Comparison of ENCODE assay signal across 1 cellular context in genomic region chr15:85162237-85162636, GRCh38.
TF ChIP-seq lines count a peak whose summit lies in the region.

No MANE protein-coding gene starts in this region.

TF ChIP-seq in K562, 482 proteins besides CTCF, POLR2A, EP300 and RAD21 (continued from another document):
- TF ChIP-seq ZNF280A (IDR thresholded peaks at IDR 0.05; ENCODE audit: low read depth, partially characterized antibody) (no peak), CREB1 (IDR thresholded peaks at IDR 0.05) (no peak), CREB1 (CRISPR knock-in tag; IDR thresholded peaks at IDR 0.05) (no peak), ZNF583 (CRISPR knock-in tag; IDR thresholded peaks at IDR 0.05) (no peak), HOMEZ (CRISPR knock-in tag; IDR thresholded peaks at IDR 0.05) (no peak), ELF4 (CRISPR knock-in tag; IDR thresholded peaks at IDR 0.05) (no peak), GTF2E2 (tag; IDR thresholded peaks at IDR 0.05) (no peak), ZNF224 (CRISPR knock-in tag; IDR thresholded peaks at IDR 0.05) (no peak), ZNF696 (CRISPR knock-in tag; conservative IDR thresholded peaks at IDR 0.05) (no peak), BMI1 (IDR thresholded peaks at IDR 0.05; ENCODE audit: low read length) (no peak), TRIM28 (IDR thresholded peaks at IDR 0.05) (no peak), KLF10 (CRISPR knock-in tag; IDR thresholded peaks at IDR 0.05) (no peak), E2F4 (CRISPR knock-in tag; IDR thresholded peaks at IDR 0.05; ENCODE audit: low read depth) (no peak), BCOR (IDR thresholded peaks at IDR 0.05) (no peak), GATA2 (CRISPR knock-in tag; IDR thresholded peaks at IDR 0.05) (no peak), ZNF274 (IDR thresholded peaks at IDR 0.05; ENCODE audit: borderline replicate concordance, low read depth, low read length) (no peak), C11orf30 (IDR thresholded peaks at IDR 0.05; ENCODE audit: low read depth) (peak; percentile 76), ZNF316 (IDR thresholded peaks at IDR 0.05) (peak; percentile 87), MBD1 (CRISPR knock-in tag; IDR thresholded peaks at IDR 0.05) (no peak), MGA (IDR thresholded peaks at IDR 0.05) (no peak), ZNF449 (CRISPR knock-in tag; IDR thresholded peaks at IDR 0.05) (no peak), MAFF (IDR thresholded peaks at IDR 0.05; ENCODE audit: low read length) (0 out of 2 replicates have a peak, but pooled peaks have one; percentile 34), PHB (CRISPR knock-in tag; IDR thresholded peaks at IDR 0.05) (no peak), LARP7 (IDR thresholded peaks at IDR 0.05) (no peak), MAFK (IDR thresholded peaks at IDR 0.05; ENCODE audit: low read length) (0 out of 2 replicates have a peak, but pooled peaks have one; percentile 17), ZNF263 (CRISPR knock-in tag; IDR thresholded peaks at IDR 0.05; ENCODE audit: borderline replicate concordance) (no peak), TCF7 (IDR thresholded peaks at IDR 0.05; ENCODE audit: borderline replicate concordance) (no peak), ZNF165 (CRISPR knock-in tag; IDR thresholded peaks at IDR 0.05; ENCODE audit: borderline replicate concordance) (no peak), SRSF3 (IDR thresholded peaks at IDR 0.05; ENCODE audit: insufficient read depth, low read length) (no peak), KLF16 (IDR thresholded peaks at IDR 0.05) (no peak), NFE2 (IDR thresholded peaks at IDR 0.05; ENCODE audit: low read depth) (peak; percentile 33; the same call in 1 of the 2 replicates), FOXK2 (conservative IDR thresholded peaks at IDR 0.05 in 1 of 2, IDR thresholded peaks at IDR 0.05 in 1 of 2; ENCODE audit: low read depth in 2 of 2) (no peak), ZNF253 (CRISPR knock-in tag; conservative IDR thresholded peaks at IDR 0.05) (no peak), ETV6 (IDR thresholded peaks at IDR 0.05; ENCODE audit: borderline replicate concordance in 1 of 2, low read depth in 2 of 2, low read length in 1 of 2) (no peak), ETV6 (CRISPR knock-in tag; IDR thresholded peaks at IDR 0.05; ENCODE audit: borderline replicate concordance) (no peak), BACH1 (tag; IDR thresholded peaks at IDR 0.05) (no peak)
